Comparison of ENCODE assay signal across 9 cellular contexts in genomic region chr10:3829193-3830050, GRCh38. TPM values are rescaled to one million over a fixed set of nuclear protein-coding genes. Genes with fewer than 3 reads are reported as not detected.
DNase-seq lines count a peak whose midpoint lies in the region; ATAC-seq, FAIRE-seq and TF ChIP-seq lines count a peak whose summit lies in the region.
"Had no signal": no experiment of that assay in that cellular context is flagged by ENCODE, and none has a peak within 500 bp of the region (broad histone marks: within the 10 kb centered on the region; RNA-seq: fewer than 3 reads in every experiment).

No MANE protein-coding gene starts in this region.

- peak overlapping the region; percentile 87 for H3K27ac Mint-ChIP-seq in activated naive CD4-positive, alpha-beta T cell treated with anti-CD3 and anti-CD28 coated beads for 36 hours
- H3K27ac Mint-ChIP-seq in type B pancreatic cell, result peak overlapping the region; percentile 56

- peaks cover 19 to 27% of the 10 kb centered on the region in 2 experiments for H3K4me1 ChIP-seq in K562 (replicated peaks in 1 of 2; ENCODE audit: control insufficient read depth in 2 of 2, insufficient read depth in 2 of 2, low read length in 2 of 2)
- H3K4me1 ChIP-seq in lung (ENCODE audit: control insufficient read depth in 2 of 2, insufficient read depth in 2 of 2, low read length in 2 of 2), result peaks cover 3 to 8% of the 10 kb centered on the region in 2 donors

- H3K4me3 Mint-ChIP-seq in activated naive CD4-positive, alpha-beta T cell treated with anti-CD3 and anti-CD28 coated beads for 36 hours, result no peak overlapping the region
- H3K4me3 Mint-ChIP-seq in type B pancreatic cell, result peak overlapping the region; percentile 57

- no peaks in the 10 kb centered on the region for H4K20me1 ChIP-seq in K562 (replicated peaks; ENCODE audit: control insufficient read depth, insufficient read depth, low read length)

- H3K27ac ChIP-seq in K562 (ENCODE audit: extremely low read depth, low read depth, low read length) (peak overlapping the region; percentile 72), lung (ENCODE audit: low read depth in 1 of 2, low read length in 1 of 2) (peak overlapping the region; percentile 9 to 94)

- no peaks in the 10 kb centered on the region for H3K9me1 ChIP-seq in K562 (ENCODE audit: control insufficient read depth, insufficient read depth, low read length)

- H3K4me3 ChIP-seq in K562 (peak overlapping the region; percentile 19; the same call in 1 of the 2 replicates), lung (no peak overlapping the region)

- no peaks in the 10 kb centered on the region for H3K27me3 Mint-ChIP-seq in activated naive CD4-positive, alpha-beta T cell treated with anti-CD3 and anti-CD28 coated beads for 36 hours (ENCODE audit: low read depth)
- no peaks in the 10 kb centered on the region for H3K27me3 Mint-ChIP-seq in type B pancreatic cell

- TF ChIP-seq CTCF in K562 (IDR thresholded peaks at IDR 0.05 in 2 of 3, conservative IDR thresholded peaks at IDR 0.05 in 1 of 3; ENCODE audit: insufficient read depth in 2 of 3, low read depth in 1 of 3, low read length in 3 of 3), result no peak
- no peak for TF ChIP-seq CTCF in lung (IDR thresholded peaks at IDR 0.05; ENCODE audit: control extremely low read depth, extremely low read depth)
- TF ChIP-seq CTCF in type B pancreatic cell (conservative IDR thresholded peaks at IDR 0.05), result no peak

- no peaks in the 10 kb centered on the region for H3K9me3 Mint-ChIP-seq in activated naive CD4-positive, alpha-beta T cell treated with anti-CD3 and anti-CD28 coated beads for 36 hours
- H3K9me3 Mint-ChIP-seq in type B pancreatic cell, result no peaks in the 10 kb centered on the region

- no peak for DNase-seq in activated naive CD4-positive, alpha-beta T cell treated with anti-CD3 and anti-CD28 coated beads for 36 hours
- no peak for DNase-seq in activated naive CD4-positive, alpha-beta T cell (lab: John Stamatoyannopoulos, UW)
- DNase-seq in K562 (ENCODE audit: extremely low read depth in 1 of 4, low spot score in 3 of 4) (no peak), lung (ENCODE audit: low spot score) (no peak), type B pancreatic cell (ENCODE audit: extremely low spot score, unreplicated experiment) (no peak), GM12891 (ENCODE audit: insufficient read length, low spot score) (no peak), islet precursor cell (no peak)
- DNase-seq: DMS153 had no signal

- POLR2A ChIA-PET in K562 (lab: Yijun Ruan, JAX), result interaction anchor here (0.9 to 2.8 kb wide), 4 partner anchors 9 to 60 kb away, joined by 3 to 17 read pairs (median 3); partner anchors contain the start of gene KLF6

- no peaks in the 10 kb centered on the region for H3K36me3 ChIP-seq in K562 (ENCODE audit: control insufficient read depth, insufficient read depth, low read length)
- no peaks in the 10 kb centered on the region for H3K36me3 ChIP-seq in lung (ENCODE audit: control insufficient read depth in 2 of 2, insufficient read depth in 2 of 2, low read length in 2 of 2)

- peak; percentile 56 for ATAC-seq in K562
- ATAC-seq in lung (ENCODE audit: insufficient read depth, low FRiP score), result no peak
- ATAC-seq in HG02623 (IDR thresholded peaks at IDR 0.05; ENCODE audit: unreplicated experiment), result no peak

- no peak for FAIRE-seq in K562 (lab: Jason Lieb, UNC)
- no peak for FAIRE-seq in GM12891 (lab: Jason Lieb, UNC)

- in situ Hi-C loops in K562 (cut with MboI), result no loop called here

- BruUV-seq in K562 (replicated peaks; lab: Mats Ljungman, UMichigan), result no TSS peak

- 68% methylated on average over 6 of the region's 7 CpGs for WGBS in K562 (ENCODE audit: insufficient coverage, low coverage, missing lambda C conversion rate)
- WGBS in lung, 2 donors, result 80 to 82% methylated on average over 7 of the region's 7 CpGs

- H3K36me3 Mint-ChIP-seq in activated naive CD4-positive, alpha-beta T cell treated with anti-CD3 and anti-CD28 coated beads for 36 hours (ENCODE audit: low read depth), result no peaks in the 10 kb centered on the region
- no peaks in the 10 kb centered on the region for H3K36me3 Mint-ChIP-seq in type B pancreatic cell

- H3K27me3 ChIP-seq in K562 (ENCODE audit: control insufficient read depth in 2 of 2, insufficient read depth in 2 of 2, low read length in 2 of 2) (no peaks in the 10 kb centered on the region), lung (ENCODE audit: control insufficient read depth, insufficient read depth) (no peaks in the 10 kb centered on the region)

- TF ChIP-seq POLR2A in K562 (conservative IDR thresholded peaks at IDR 0.05) (no peak), GM12891 (IDR thresholded peaks at IDR 0.05; ENCODE audit: low read depth, low read length) (no peak)

- peak overlapping the region; percentile 60 to 66; a peak in 3 of 4 replicates for H3K9ac ChIP-seq in K562 (ENCODE audit: insufficient read depth in 1 of 2, low read depth in 2 of 2, low read length in 2 of 2)

- intact Hi-C loops in activated naive CD4-positive, alpha-beta T cell treated with anti-CD3 and anti-CD28 coated beads for 36 hours (cut with micrococcal nuclease), result loop anchor here (1.0 kb wide), 6 partner anchors 19 to 106 kb away; no protein-coding TSS in a partner anchor
- intact Hi-C loops in K562 (cut with micrococcal nuclease), result no loop called here

- TF ChIP-seq EP300 in K562 (IDR thresholded peaks at IDR 0.05; ENCODE audit: low read length), result no peak

- peak overlapping the region; percentile 99 for H2AFZ ChIP-seq in K562 (ENCODE audit: low read depth, low read length)

- CTCF ChIA-PET in activated naive CD4-positive, alpha-beta T cell treated with anti-CD3 and anti-CD28 coated beads for 36 hours (lab: Charles Lee), result interaction anchor here (0.6 kb wide), 1 partner anchor 18 kb away, joined by 3 read pairs; no protein-coding TSS in a partner anchor
- CTCF ChIA-PET in K562 (lab: Yijun Ruan, JAX; ENCODE audit: low intra/inter-chr PET ratio), result no interaction called here

- H3K9me3 ChIP-seq in K562 (replicated peaks; ENCODE audit: control insufficient read depth, insufficient read depth, low read depth, low read length) (no peaks in the 10 kb centered on the region), lung (ENCODE audit: control insufficient read depth in 2 of 2, insufficient read depth in 1 of 2, low read length in 1 of 2) (peaks cover 0 to 2% of the 10 kb centered on the region in 2 donors)

- TF ChIP-seq RAD21 in K562 (CRISPR knock-in tag; conservative IDR thresholded peaks at IDR 0.05 in 1 of 2, IDR thresholded peaks at IDR 0.05 in 1 of 2), result no peak

- no peaks in the 10 kb centered on the region for H3K79me2 ChIP-seq in K562 (ENCODE audit: control insufficient read depth, insufficient read depth, low read length)

- peak overlapping the region; percentile 75 for H3K4me2 ChIP-seq in K562 (ENCODE audit: insufficient read depth, low read length)

- peaks cover 43% of the 10 kb centered on the region for H3K4me1 Mint-ChIP-seq in activated naive CD4-positive, alpha-beta T cell treated with anti-CD3 and anti-CD28 coated beads for 36 hours (ENCODE audit: low read depth)
- peaks cover 26% of the 10 kb centered on the region for H3K4me1 Mint-ChIP-seq in type B pancreatic cell (ENCODE audit: unreplicated experiment)

TF ChIP-seq in K562, 482 proteins besides CTCF, POLR2A, EP300 and RAD21 (continues in another document):
- TF ChIP-seq RBM15 (IDR thresholded peaks at IDR 0.05; ENCODE audit: insufficient read depth, low read length) (no peak), ZNF778 (CRISPR knock-in tag; IDR thresholded peaks at IDR 0.05) (no peak), NR4A1 (CRISPR knock-in tag; IDR thresholded peaks at IDR 0.05) (no peak), NR4A1 (tag; IDR thresholded peaks at IDR 0.05) (peak; percentile 52; the same call in 1 of the 2 replicates), NR2C2 (CRISPR knock-in tag; IDR thresholded peaks at IDR 0.05) (no peak), NR2C2 (tag; IDR thresholded peaks at IDR 0.05) (peak; percentile 26; the same call in 1 of the 2 replicates), ZKSCAN3 (CRISPR knock-in tag; IDR thresholded peaks at IDR 0.05) (no peak), RB1 (IDR thresholded peaks at IDR 0.05; ENCODE audit: low read depth) (no peak)

TF ChIP-seq in GM12891, 5 proteins besides CTCF, POLR2A, EP300 and RAD21:
- TF ChIP-seq POLR2AphosphoS5 (IDR thresholded peaks at IDR 0.05; ENCODE audit: low read depth, low read length) (no peak), PAX5 (IDR thresholded peaks at IDR 0.05; ENCODE audit: insufficient read depth, low read length, severe bottlenecking) (no peak), SPI1 (IDR thresholded peaks at IDR 0.05; ENCODE audit: low read depth, low read length) (no peak), POU2F2 (IDR thresholded peaks at IDR 0.05; ENCODE audit: low read depth, low read length) (no peak), TAF1 (IDR thresholded peaks at IDR 0.05; ENCODE audit: low read depth, low read length) (no peak)
TF ChIP-seq in GM12891: peak in this region for 0.

RNA-seq across cellular contexts. Expression of gene KLF6, which starts 44.4 kb away (rescaled TPM):
- total RNA-seq in activated naive CD4-positive, alpha-beta T cell treated with anti-CD3 and anti-CD28 coated beads for 36 hours, result 10 to 100 TPM; 78.9 to 82.1 TPM
- 54.5 and 86.4 TPM in 2 replicates for total RNA-seq in K562 (2011; cell fraction: chromatin; rRNA removed; ENCODE audit: low replicate concordance)
- 136 and 139 TPM in 2 replicates for total RNA-seq in K562 (2011; cell fraction: nucleolus; rRNA removed)
- total RNA-seq in K562 (2011; cell fraction: nucleoplasm; rRNA removed), result 92.4 and 113 TPM in 2 replicates
- 6.9 and 10.3 TPM in 2 replicates for total RNA-seq in K562 (2014; rRNA removed)
- total RNA-seq in K562 (2014; rRNA removed; fragmentation: Illumina TruSeq; extraction: Trizol), result 7.4 and 8.0 TPM in 2 replicates
- 4.5 TPM in 2 replicates for total RNA-seq in K562 (2015; rRNA removed; fragmentation: Illumina TruSeq; extraction: Trizol)
- total RNA-seq in K562 (2021), result 23.9 and 25.2 TPM in 2 replicates
- 11.7 and 19.1 TPM in 2 replicates for polyA plus RNA-seq in K562 (2011; rRNA removed)
- 6.6 and 12.0 TPM in 2 replicates for polyA plus RNA-seq in K562 (2011; cell fraction: cytosol; rRNA removed)
- polyA plus RNA-seq in K562 (2011; cell fraction: nucleus; rRNA removed), result 52.6 and 53.4 TPM in 2 replicates
- 14.7 and 29.2 TPM in 2 replicates for polyA plus RNA-seq in K562 (2012)
- polyA plus RNA-seq in K562 (2014; fragmentation: Illumina TruSeq; extraction: Trizol), result 11.1 and 12.6 TPM in 2 replicates
- polyA plus RNA-seq in K562 (2014; fragmentation: Nextera tagmentation; extraction: Ambion mirVana), result 1 to 10 TPM; 3.2 to 3.7 TPM
- 8.6 and 10.2 TPM in 2 replicates for polyA plus RNA-seq in K562 (2014; rRNA removed)
- 33.0 and 43.0 TPM in 2 replicates for polyA minus RNA-seq in K562 (2011; rRNA and poly(A)+ RNA removed)
- 10.3 and 16.2 TPM in 2 replicates for polyA minus RNA-seq in K562 (2011; cell fraction: cytosol; rRNA and poly(A)+ RNA removed)
- 87.2 and 133 TPM in 2 replicates for polyA minus RNA-seq in K562 (2011; cell fraction: nucleus; rRNA and poly(A)+ RNA removed)
- total RNA-seq in lung, result 100 to 1,000 TPM; 173 to 264 TPM
- polyA plus RNA-seq in lung, result 100 to 1,000 TPM in 1 of 2 donors, 10 to 100 TPM in 1; 45.6 to 146 TPM
- total RNA-seq in type B pancreatic cell (ENCODE audit: low replicate concordance), result 117 and 269 TPM in 2 replicates
- 67.9 TPM for polyA plus RNA-seq in GM12891 (2012; ENCODE audit: low read depth, missing spikeins)
